1 cellular context compared by ENCODE assay signal in the genomic region with DNA sequence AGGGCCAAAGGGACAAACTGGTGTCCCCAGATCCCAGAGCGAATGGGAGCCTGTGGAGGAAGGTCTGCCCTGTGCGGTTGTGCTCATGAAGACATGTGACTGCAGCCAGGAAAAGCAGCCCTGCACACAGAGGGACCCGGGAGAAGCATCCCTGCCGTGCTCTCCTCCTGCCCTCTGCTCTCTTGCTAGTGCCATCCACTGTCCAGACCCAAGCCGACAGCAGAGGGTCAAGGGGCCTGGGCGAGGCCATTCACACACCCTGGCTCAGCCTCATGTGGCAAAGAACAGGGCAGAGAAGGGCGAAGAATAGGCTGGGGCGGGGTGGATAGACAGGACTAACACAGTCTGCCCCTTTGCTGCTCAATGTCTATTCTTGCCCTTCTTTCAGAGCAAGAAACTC.
TF ChIP-seq lines count a peak whose summit lies in the region.

No MANE protein-coding gene starts in this region.

TF ChIP-seq in H1, 55 proteins besides CTCF, POLR2A, EP300 and RAD21:
- TF ChIP-seq SIRT6 (IDR thresholded peaks at IDR 0.05; ENCODE audit: low read length) (no peak), SP4 (IDR thresholded peaks at IDR 0.05; ENCODE audit: low read length) (no peak), BRCA1 (IDR thresholded peaks at IDR 0.05; ENCODE audit: low read depth, low read length) (no peak), SRF (IDR thresholded peaks at IDR 0.05; ENCODE audit: low read depth, low read length) (no peak), JUND (IDR thresholded peaks at IDR 0.05; ENCODE audit: low read length) (no peak)
- TF ChIP-seq, protein P1, sequence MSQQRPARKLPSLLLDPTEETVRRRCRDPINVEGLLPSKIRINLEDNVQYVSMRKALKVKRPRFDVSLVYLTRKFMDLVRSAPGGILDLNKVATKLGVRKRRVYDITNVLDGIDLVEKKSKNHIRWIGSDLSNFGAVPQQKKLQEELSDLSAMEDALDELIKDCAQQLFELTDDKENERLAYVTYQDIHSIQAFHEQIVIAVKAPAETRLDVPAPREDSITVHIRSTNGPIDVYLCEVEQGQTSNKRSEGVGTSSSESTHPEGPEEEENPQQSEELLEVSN (IDR thresholded peaks at IDR 0.05), result no peak
